1 cellular context compared by ENCODE assay signal in the genomic region with DNA sequence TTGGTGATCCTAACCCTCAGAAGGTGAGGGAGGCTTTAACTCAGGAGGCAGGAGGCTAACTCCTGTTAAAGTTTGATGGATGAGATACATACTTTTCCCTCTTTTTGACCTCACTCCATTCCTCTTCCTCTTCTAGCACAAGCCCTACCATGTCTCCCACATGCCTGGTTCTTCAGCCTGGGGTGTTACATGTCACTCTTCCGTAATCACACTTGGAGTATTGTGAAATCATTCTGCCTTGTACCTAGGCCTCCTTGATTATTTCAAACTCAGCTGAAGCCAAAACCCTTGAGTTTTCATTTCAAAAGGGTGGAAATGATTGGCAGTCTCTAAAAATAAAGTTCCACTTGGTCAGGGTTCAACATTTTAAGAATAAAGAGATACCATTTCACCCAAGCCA.
TF ChIP-seq lines count a peak whose summit lies in the region.

No MANE protein-coding gene starts in this region.

TF ChIP-seq in WTC11, 78 proteins besides CTCF, POLR2A, EP300 and RAD21 (continued from another document):
- TF ChIP-seq, protein P1, sequence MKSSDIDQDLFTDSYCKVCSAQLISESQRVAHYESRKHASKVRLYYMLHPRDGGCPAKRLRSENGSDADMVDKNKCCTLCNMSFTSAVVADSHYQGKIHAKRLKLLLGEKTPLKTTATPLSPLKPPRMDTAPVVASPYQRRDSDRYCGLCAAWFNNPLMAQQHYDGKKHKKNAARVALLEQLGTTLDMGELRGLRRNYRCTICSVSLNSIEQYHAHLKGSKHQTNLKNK (CRISPR knock-in tag; IDR thresholded peaks at IDR 0.05) = no peak
